Comparison of ENCODE assay signal across 23 cellular contexts in the genomic region with DNA sequence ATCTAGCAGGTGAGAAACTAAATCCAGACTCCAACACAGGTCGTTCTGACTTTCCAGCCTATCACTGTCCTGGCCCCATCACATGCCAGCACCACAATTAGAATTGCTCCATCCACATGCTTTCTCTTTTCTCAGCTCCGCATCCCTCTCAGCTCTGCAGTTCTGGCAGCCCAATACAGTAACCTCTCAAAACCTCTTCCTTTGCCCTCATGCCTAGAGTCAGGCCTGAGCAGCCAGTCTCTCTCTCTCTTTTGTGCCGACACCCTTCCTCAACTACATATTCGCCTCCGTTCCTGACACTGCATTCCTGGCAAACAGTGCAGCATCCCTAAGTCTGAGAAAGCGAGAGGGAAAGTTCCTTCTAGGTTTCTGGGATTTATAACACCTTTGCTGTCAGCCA.
DNase-seq lines count a peak whose midpoint lies in the region; ATAC-seq and TF ChIP-seq lines count a peak whose summit lies in the region.
"Had no signal": no experiment of that assay in that cellular context is flagged by ENCODE, and none has a peak within 500 bp of the region (broad histone marks: within the 10 kb centered on the region; RNA-seq: fewer than 3 reads in every experiment).

No MANE protein-coding gene starts in this region.

- H3K4me1 ChIP-seq in endodermal cell (ENCODE audit: control insufficient read depth, insufficient read depth, low read length) (no peaks in the 10 kb centered on the region), neural progenitor cell (peaks cover 19% of the 10 kb centered on the region), left ventricle myocardium inferior (no peaks in the 10 kb centered on the region)
- H3K4me1 ChIP-seq: HAP-1 had no signal

- peak overlapping the region; percentile 15 for H3K4me2 ChIP-seq in neural progenitor cell

- no peak overlapping the region for H3K9ac ChIP-seq in endodermal cell (ENCODE audit: extremely low read depth, low read length, poor library complexity, severe bottlenecking)
- H3K9ac ChIP-seq in neural progenitor cell: no peak overlapping the region

- no peaks in the 10 kb centered on the region for H3F3A ChIP-seq in neural progenitor cell (ENCODE audit: low read depth)

- peak overlapping the region; percentile 35 for H2AFZ ChIP-seq in neural progenitor cell (replicated peaks)

- no peaks in the 10 kb centered on the region for H3K79me2 ChIP-seq in neural progenitor cell (ENCODE audit: low read depth)

- H3K27me3 ChIP-seq in endodermal cell (ENCODE audit: control insufficient read depth, insufficient read depth, low read length, poor library complexity, severe bottlenecking) (no peaks in the 10 kb centered on the region), neural progenitor cell (no peaks in the 10 kb centered on the region), left ventricle myocardium inferior (ENCODE audit: low read depth) (no peaks in the 10 kb centered on the region)

- no peaks in the 10 kb centered on the region for H3K4me1 Mint-ChIP-seq in endodermal cell
- H3K4me1 Mint-ChIP-seq in neural progenitor cell: peaks cover 18% of the 10 kb centered on the region
- H3K4me1 Mint-ChIP-seq: CD8-positive, alpha-beta memory T cell; T-helper 17 cell had no signal

- H3K27ac Mint-ChIP-seq in endodermal cell: no peak overlapping the region
- H3K27ac Mint-ChIP-seq in neural progenitor cell: no peak overlapping the region
- H3K27ac Mint-ChIP-seq: T-helper 17 cell had no signal

- H3K9me3 Mint-ChIP-seq in endodermal cell (no peaks in the 10 kb centered on the region), neural progenitor cell (no peaks in the 10 kb centered on the region)

- H3K27ac ChIP-seq in endodermal cell (ENCODE audit: low read depth, low read length): no peak overlapping the region
- no peak overlapping the region for H3K27ac ChIP-seq in neural progenitor cell
- H3K27ac ChIP-seq in left ventricle myocardium inferior (replicated peaks): no peak overlapping the region
- H3K27ac ChIP-seq: SK-N-MC had no signal

- H3K4me3 Mint-ChIP-seq in endodermal cell (no peak overlapping the region), neural progenitor cell (no peak overlapping the region)
- H3K4me3 Mint-ChIP-seq: CD8-positive, alpha-beta memory T cell; T-helper 17 cell had no signal

- intact Hi-C loops in left ventricle myocardium inferior (cut with micrococcal nuclease): no loop called here

- TF ChIP-seq CTCF in endodermal cell (conservative IDR thresholded peaks at IDR 0.05) (no peak), neural progenitor cell (IDR thresholded peaks at IDR 0.05) (no peak), left ventricle myocardium inferior (IDR thresholded peaks at IDR 0.05; ENCODE audit: borderline replicate concordance) (no peak)

- H3K9me3 ChIP-seq in endodermal cell (ENCODE audit: control insufficient read depth, low read length): no peaks in the 10 kb centered on the region
- no peaks in the 10 kb centered on the region for H3K9me3 ChIP-seq in neural progenitor cell (ENCODE audit: low read depth)
- H3K9me3 ChIP-seq in left ventricle myocardium inferior (replicated peaks): no peaks in the 10 kb centered on the region
- H3K9me3 ChIP-seq: HAP-1 had no signal

- H4K20me1 ChIP-seq in neural progenitor cell (ENCODE audit: low read depth): no peaks in the 10 kb centered on the region

- H3K36me3 ChIP-seq in endodermal cell (ENCODE audit: control insufficient read depth, insufficient read depth, low read length) (no peaks in the 10 kb centered on the region), neural progenitor cell (no peaks in the 10 kb centered on the region), left ventricle myocardium inferior (no peaks in the 10 kb centered on the region)
- H3K36me3 ChIP-seq: HAP-1 had no signal

- DNase-seq in NCI-H345 (lab: John Stamatoyannopoulos, UW) (peak; percentile 26), NCI-H345 treated with DMSO at 0.1 percent for 48 hours (lab: John Stamatoyannopoulos, UW; ENCODE audit: unreplicated experiment) (no peak), NCI-H526 (lab: John Stamatoyannopoulos, UW) (peak; percentile 69 to 78), endodermal cell (peak; percentile 50), neural progenitor cell (ENCODE audit: low spot score) (no peak), left ventricle myocardium inferior (no peak)
- DNase-seq: AML-193; C1 segment of cervical spinal cord; Calu3; CD8-positive, alpha-beta memory T cell; GDM1; KBM-7; MM.1S; NCI-H1092; NCI-H1436; NCI-H1930; NCI-H226; Right ventricle myocardium superior; SW 1271; T-helper 17 cell had no signal

- H3K4me3 ChIP-seq in endodermal cell (ENCODE audit: low read length): no peak overlapping the region
- no peak overlapping the region for H3K4me3 ChIP-seq in neural progenitor cell
- H3K4me3 ChIP-seq in left ventricle myocardium inferior: no peak overlapping the region
- H3K4me3 ChIP-seq: HAP-1, SK-N-MC had no signal

- no peak for ATAC-seq in HG03045 (IDR thresholded peaks at IDR 0.05; ENCODE audit: unreplicated experiment)
- ATAC-seq: T-helper 17 cell had no signal

- H3K27me3 Mint-ChIP-seq in endodermal cell (ENCODE audit: insufficient read depth) (no peaks in the 10 kb centered on the region), neural progenitor cell (ENCODE audit: insufficient read depth, low read depth) (peaks cover 3% of the 10 kb centered on the region)
- H3K27me3 Mint-ChIP-seq: CD8-positive, alpha-beta memory T cell; T-helper 17 cell had no signal

- no peaks in the 10 kb centered on the region for H3K36me3 Mint-ChIP-seq in endodermal cell (ENCODE audit: low read depth)
- H3K36me3 Mint-ChIP-seq in neural progenitor cell: no peaks in the 10 kb centered on the region
- H3K36me3 Mint-ChIP-seq: CD8-positive, alpha-beta memory T cell had no signal

- 73 to 79% methylated on average over 3 to 6 of the region's 6 CpGs for WGBS in endodermal cell (ENCODE audit: insufficient coverage in 1 of 2, insufficient read length in 1 of 2), 2 experiments

Comparison
In these comparisons a context has a peak if more than half of its experiments do, and no peak if none do; other contexts are left out.
1. DNase-seq: peak in NCI-H345 (single experiment), NCI-H526 (2 of 2) and endodermal cell (single experiment); none in NCI-H345 treated with DMSO at 0.1 percent for 48 hours (single experiment), neural progenitor cell (single experiment) and left ventricle myocardium inferior (single experiment).